ENCODE assay signal across 10 cellular contexts in genomic region chr14:51419685-51420084, GRCh38.
DNase-seq lines count a peak whose midpoint lies in the region; ATAC-seq and TF ChIP-seq lines count a peak whose summit lies in the region.
"Had no signal": no experiment of that assay in that cellular context is flagged by ENCODE, and none has a peak within 500 bp of the region (broad histone marks: within the 10 kb centered on the region; RNA-seq: fewer than 3 reads in every experiment).

No MANE protein-coding gene starts in this region.

- TF ChIP-seq CTCF in GM12865 (IDR thresholded peaks at IDR 0.05; ENCODE audit: insufficient read depth, low read depth, low read length, missing control alignments) (no peak), OCI-LY7 (conservative IDR thresholded peaks at IDR 0.05; ENCODE audit: low read length) (no peak), natural killer cell (IDR thresholded peaks at IDR 0.05) (no peak)

- ATAC-seq in activated T-cell treated with anti-CD3 and anti-CD28 coated beads, Interleukin-2, amount 50 U/mL, for 72 hours (replicated peaks in 1 of 2), result peak; percentile 11 to 34
- ATAC-seq in natural killer cell (peak; percentile 57 to 80 (median 57)), HG03039 (IDR thresholded peaks at IDR 0.05; ENCODE audit: unreplicated experiment) (no peak), GM18907 (IDR thresholded peaks at IDR 0.05; ENCODE audit: unreplicated experiment) (no peak)

- H3K36me3 Mint-ChIP-seq in activated T-cell treated with anti-CD3 and anti-CD28 coated beads, Interleukin-2, amount 50 U/mL, for 72 hours (ENCODE audit: insufficient read depth in 2 of 2), result peaks cover 13 to 14% of the 10 kb centered on the region in 2 donors
- H3K36me3 Mint-ChIP-seq in natural killer cell, result peaks cover 9% of the 10 kb centered on the region
- H3K36me3 Mint-ChIP-seq: type B pancreatic cell had no signal

- peak overlapping the region in 1 of 2 donors; percentile 19 for H3K4me3 Mint-ChIP-seq in activated T-cell treated with anti-CD3 and anti-CD28 coated beads, Interleukin-2, amount 50 U/mL, for 72 hours
- peak overlapping the region; percentile 8 for H3K4me3 Mint-ChIP-seq in natural killer cell
- H3K4me3 Mint-ChIP-seq: type B pancreatic cell had no signal

- intact Hi-C loops in OCI-LY7 (cut with micrococcal nuclease; ENCODE audit: unreplicated experiment), result no loop called here
- intact Hi-C loops in natural killer cell (cut with micrococcal nuclease), result no loop called here
- intact Hi-C loops in cardiac septum (cut with DNase I), result no loop called here

- no peaks in the 10 kb centered on the region for H3K79me2 ChIP-seq in OCI-LY7 (ENCODE audit: insufficient read depth, low read depth, low read length)

- H3K4me1 ChIP-seq in OCI-LY7 (ENCODE audit: insufficient read depth, low read length, poor library complexity, severe bottlenecking), result no peaks in the 10 kb centered on the region

- peaks cover 19% of the 10 kb centered on the region for H3K27me3 Mint-ChIP-seq in activated T-cell treated with anti-CD3 and anti-CD28 coated beads, Interleukin-2, amount 50 U/mL, for 72 hours (ENCODE audit: low read depth)
- peaks cover 19 to 22% of the 10 kb centered on the region in 2 donors for H3K27me3 Mint-ChIP-seq in natural killer cell (ENCODE audit: low read depth in 2 of 2)
- H3K27me3 Mint-ChIP-seq: type B pancreatic cell had no signal

- no peaks in the 10 kb centered on the region for H3K9me2 ChIP-seq in OCI-LY7 (ENCODE audit: insufficient read depth, low read length)

- H3K9me3 ChIP-seq in OCI-LY7 (ENCODE audit: low read length), result peaks cover 13% of the 10 kb centered on the region; the same call in 1 of the 2 replicates

- peaks cover 7% of the 10 kb centered on the region for H3K4me1 Mint-ChIP-seq in activated T-cell treated with anti-CD3 and anti-CD28 coated beads, Interleukin-2, amount 50 U/mL, for 72 hours (ENCODE audit: low read depth)
- peaks cover 8 to 16% of the 10 kb centered on the region in 2 donors for H3K4me1 Mint-ChIP-seq in natural killer cell

- BruUV-seq in OCI-LY7 (replicated peaks; lab: Mats Ljungman, UMichigan), result no TSS peak

- CTCF ChIA-PET in OCI-LY7 (lab: Charles Lee; ENCODE audit: unreplicated experiment), result interaction anchor here (0.6 kb wide), 1 partner anchor 555 kb away, joined by 3 read pairs; no protein-coding TSS in a partner anchor

- no peak overlapping the region for H3K4me2 ChIP-seq in OCI-LY7 (ENCODE audit: low read length)

- no peaks in the 10 kb centered on the region for H4K20me1 ChIP-seq in OCI-LY7 (ENCODE audit: insufficient read depth, low read length)

- H3K36me3 ChIP-seq in OCI-LY7 (ENCODE audit: insufficient read depth, low read length), result no peaks in the 10 kb centered on the region

- H3K9me3 Mint-ChIP-seq in activated T-cell treated with anti-CD3 and anti-CD28 coated beads, Interleukin-2, amount 50 U/mL, for 72 hours, result peaks cover 24 to 26% of the 10 kb centered on the region in 2 donors
- H3K9me3 Mint-ChIP-seq in natural killer cell, result peaks cover 12 to 13% of the 10 kb centered on the region in 2 donors

- no peak overlapping the region for H3K27ac ChIP-seq in OCI-LY7 (ENCODE audit: low read depth, low read length, poor library complexity, severe bottlenecking)

- DNase-seq in GM12865 (ENCODE audit: low read depth) (peak; percentile 45), OCI-LY7 (ENCODE audit: low spot score) (peak; percentile 59), natural killer cell (peak; percentile 19), cardiac septum (ENCODE audit: low spot score) (no peak), DMS 273 treated with DMSO at 0.1 percent for 48 hours (lab: John Stamatoyannopoulos, UW) (no peak)
- peak; percentile 3 to 14 for DNase-seq in activated T-cell treated with anti-CD3 and anti-CD28 coated beads, Interleukin-2, amount 50 U/mL, for 72 hours
- DNase-seq: NCI-H524 treated with DMSO at 0.1 percent for 48 hours had no signal

- peak overlapping the region; percentile 31 for H2AFZ ChIP-seq in OCI-LY7 (ENCODE audit: low read length)

- no peak overlapping the region for H3K4me3 ChIP-seq in GM12865 (ENCODE audit: low read depth, low read length)
- H3K4me3 ChIP-seq in OCI-LY7 (ENCODE audit: low read depth, low read length, poor library complexity, severe bottlenecking), result no peak overlapping the region

- peak overlapping the region; percentile 81 for H3K27ac Mint-ChIP-seq in activated T-cell treated with anti-CD3 and anti-CD28 coated beads, Interleukin-2, amount 50 U/mL, for 72 hours
- peak overlapping the region; percentile 83 to 90 for H3K27ac Mint-ChIP-seq in natural killer cell
- H3K27ac Mint-ChIP-seq: type B pancreatic cell had no signal

- POLR2A ChIA-PET in OCI-LY7 (lab: Charles Lee), result no interaction called here

Comparison
In these comparisons a context has a peak if more than half of its experiments do, and no peak if none do; other contexts are left out.
1. DNase-seq: peak in GM12865 (single experiment), OCI-LY7 (single experiment), activated T-cell treated with anti-CD3 and anti-CD28 coated beads, Interleukin-2, amount 50 U/mL, for 72 hours (2 of 2) and natural killer cell (single experiment); none in cardiac septum (single experiment) and DMS 273 treated with DMSO at 0.1 percent for 48 hours (single experiment).
2. ATAC-seq: peak in activated T-cell treated with anti-CD3 and anti-CD28 coated beads, Interleukin-2, amount 50 U/mL, for 72 hours (2 of 2) and natural killer cell (3 of 3); none in HG03039 (single experiment) and GM18907 (single experiment).